In genomic region chr2:6394266-6394665, GRCh38 we compare ENCODE assay signal across 14 cellular contexts.
"Had no signal": no experiment of that assay in that cellular context is flagged by ENCODE, and none has a peak within 500 bp of the region (broad histone marks: within the 10 kb centered on the region; RNA-seq: fewer than 3 reads in every experiment).

No MANE protein-coding gene starts in this region.

- ATAC-seq: activated CD8-positive, alpha-beta T cell treated with anti-CD3 and anti-CD28 coated beads, Interleukin-2, amount 10 ng/mL, durations not matched to agents 7 days and 5 days; naive thymus-derived CD8-positive, alpha-beta T cell; right lobe of liver; stimulated activated naive CD8-positive, alpha-beta T cell treated with anti-CD3 and anti-CD28 coated beads, Interleukin-15, Interleukin-2, amounts not matched to agents 100 U/mL and 50 U/mL, for 24 hours; WTC11 had no signal

- H3K27ac Mint-ChIP-seq: activated CD8-positive, alpha-beta T cell treated with anti-CD3 and anti-CD28 coated beads, Interleukin-2, amount 10 ng/mL, durations not matched to agents 7 days and 5 days; activated naive CD4-positive, alpha-beta T cell treated with anti-CD3 and anti-CD28 coated beads, Interleukin-2, amount 50 U/mL, for 24 hours; naive thymus-derived CD8-positive, alpha-beta T cell; WTC11 had no signal

- H3K27me3 Mint-ChIP-seq: activated naive CD4-positive, alpha-beta T cell treated with anti-CD3 and anti-CD28 coated beads, Interleukin-2, amount 50 U/mL, for 24 hours had no signal

- DNase-seq: activated CD4-positive, alpha-beta T cell treated with anti-CD3 and anti-CD28 coated beads for 4 hours; activated CD8-positive, alpha-beta memory T cell treated with anti-CD3 and anti-CD28 coated beads, Interleukin-2, amount 50 U/mL, for 4 hours; activated CD8-positive, alpha-beta T cell treated with anti-CD3 and anti-CD28 coated beads, Interleukin-2, amount 10 ng/mL, durations not matched to agents 7 days and 5 days; activated effector memory CD4-positive, alpha-beta T cell treated with anti-CD3 and anti-CD28 coated beads, Interleukin-2, amount 50 U/mL, for 16 hours; activated T-cell treated with anti-CD3 and anti-CD28 coated beads, Interleukin-2, amount 50 U/mL, for 48 hours; left ventricle myocardium inferior; mesenchymal stem cell; naive thymus-derived CD8-positive, alpha-beta T cell; right lobe of liver; stimulated activated naive CD8-positive, alpha-beta T cell treated with anti-CD3 and anti-CD28 coated beads, Interleukin-15, Interleukin-2, amounts not matched to agents 100 U/mL and 50 U/mL, for 24 hours; trophoblast cell had no signal

- H3K27me3 ChIP-seq: right lobe of liver had no signal

- H3K27ac ChIP-seq: left ventricle myocardium inferior, prostate gland, right lobe of liver had no signal

- H3K9me3 ChIP-seq: prostate gland, right lobe of liver had no signal

- H3K4me3 ChIP-seq: left ventricle myocardium inferior, prostate gland, right lobe of liver had no signal

- H3K4me1 ChIP-seq: left ventricle myocardium inferior, prostate gland, right lobe of liver had no signal

- H3K4me3 Mint-ChIP-seq: activated CD8-positive, alpha-beta T cell treated with anti-CD3 and anti-CD28 coated beads, Interleukin-2, amount 10 ng/mL, durations not matched to agents 7 days and 5 days; activated naive CD4-positive, alpha-beta T cell treated with anti-CD3 and anti-CD28 coated beads, Interleukin-2, amount 50 U/mL, for 24 hours; naive thymus-derived CD8-positive, alpha-beta T cell; WTC11 had no signal

- H3K36me3 Mint-ChIP-seq: activated naive CD4-positive, alpha-beta T cell treated with anti-CD3 and anti-CD28 coated beads, Interleukin-2, amount 50 U/mL, for 24 hours; naive thymus-derived CD8-positive, alpha-beta T cell had no signal

- H3K4me1 Mint-ChIP-seq: activated naive CD4-positive, alpha-beta T cell treated with anti-CD3 and anti-CD28 coated beads, Interleukin-2, amount 50 U/mL, for 24 hours; naive thymus-derived CD8-positive, alpha-beta T cell; WTC11 had no signal

- H3K36me3 ChIP-seq: left ventricle myocardium inferior, prostate gland, right lobe of liver had no signal
